In genomic region chr2:99680946-99681345, GRCh38 we compare ENCODE assay signal across 20 cellular contexts.
A peak's percentile ranks its signal among the peaks of the same experiment; 100 is the strongest.
DNase-seq lines count a peak whose midpoint lies in the region; ATAC-seq and TF ChIP-seq lines count a peak whose summit lies in the region.
"Had no signal": no experiment of that assay in that cellular context is flagged by ENCODE, and none has a peak within 500 bp of the region (broad histone marks: within the 10 kb centered on the region; RNA-seq: fewer than 3 reads in every experiment).

No MANE protein-coding gene starts in this region.

- no peak overlapping the region for H3K4me3 Mint-ChIP-seq in naive thymus-derived CD8-positive, alpha-beta T cell
- H3K4me3 Mint-ChIP-seq: memory B cell, nephron had no signal

- CTCF ChIA-PET in AG04449 (lab: Yijun Ruan, JAX) = interaction anchor here (0.7 to 1.8 kb wide), 7 partner anchors 9 to 580 kb away, joined by 3 to 6 read pairs (median 3); no protein-coding TSS in a partner anchor

- no peaks in the 10 kb centered on the region for H3K9me3 Mint-ChIP-seq in naive thymus-derived CD8-positive, alpha-beta T cell
- H3K9me3 Mint-ChIP-seq: memory B cell, nephron had no signal

- H3K27ac ChIP-seq in GM23248 = no peak overlapping the region
- no peak overlapping the region for H3K27ac ChIP-seq in adrenal gland
- H3K27ac ChIP-seq in right cardiac atrium (ENCODE audit: low read length) = no peak overlapping the region
- H3K27ac ChIP-seq: colonic mucosa, psoas muscle had no signal

- peak in 1 of 2 donors; percentile 13 for TF ChIP-seq POLR2A in adrenal gland (IDR thresholded peaks at IDR 0.05)

- H3K27me3 ChIP-seq in GM23248 (replicated peaks; ENCODE audit: insufficient read depth) (no peaks in the 10 kb centered on the region), adrenal gland (no peaks in the 10 kb centered on the region), right cardiac atrium (ENCODE audit: control insufficient read depth, insufficient read depth) (no peaks in the 10 kb centered on the region)
- H3K27me3 ChIP-seq: colonic mucosa had no signal

- H3K9me3 ChIP-seq in GM23248 (ENCODE audit: low read depth) (no peaks in the 10 kb centered on the region), adrenal gland (replicated peaks in 1 of 3) (no peaks in the 10 kb centered on the region), right cardiac atrium (ENCODE audit: control insufficient read depth, low read length) (no peaks in the 10 kb centered on the region)
- H3K9me3 ChIP-seq: colonic mucosa, psoas muscle had no signal

- POLR2A ChIA-PET in AG04449 (lab: Yijun Ruan, JAX) = interaction anchor here (0.7 to 2.5 kb wide), 4 partner anchors 14 to 153 kb away, joined by 3 to 14 read pairs (median 6); no protein-coding TSS in a partner anchor
- POLR2A ChIA-PET in naive thymus-derived CD8-positive, alpha-beta T cell (lab: Charles Lee) = no interaction called here

- peak; percentile 43 to 79 for ATAC-seq in right cardiac atrium
- no peak for ATAC-seq in naive thymus-derived CD8-positive, alpha-beta T cell
- ATAC-seq: GM12878; HepG2; psoas muscle; stimulated activated naive CD8-positive, alpha-beta T cell treated with anti-CD3 and anti-CD28 coated beads, Interleukin-15, Interleukin-2, amounts not matched to agents 100 U/mL and 50 U/mL, for 24 hours had no signal

- intact Hi-C loops in adrenal gland (cut with DNase I) = no loop called here
- intact Hi-C loops in right cardiac atrium (cut with DNase I) = no loop called here

- no peaks in the 10 kb centered on the region for H3K79me2 ChIP-seq in GM23248 (ENCODE audit: insufficient read depth)

- no peaks in the 10 kb centered on the region for H3K36me3 Mint-ChIP-seq in naive thymus-derived CD8-positive, alpha-beta T cell

- peaks cover 17% of the 10 kb centered on the region; the same call in 1 of the 2 replicates for H3F3A ChIP-seq in GM23248 (ENCODE audit: insufficient read depth)

- H3K4me1 ChIP-seq in GM23248 (ENCODE audit: insufficient read depth) (peaks cover 39% of the 10 kb centered on the region), adrenal gland (replicated peaks in 1 of 2) (peaks cover 0 to 21% of the 10 kb centered on the region in 2 donors), right cardiac atrium (ENCODE audit: control insufficient read depth, insufficient read depth, low read length) (no peaks in the 10 kb centered on the region)
- H3K4me1 ChIP-seq: colonic mucosa, psoas muscle had no signal

- H3K9ac ChIP-seq in GM23248 = no peak overlapping the region

- TF ChIP-seq CTCF in AG04449 (IDR thresholded peaks at IDR 0.05; ENCODE audit: insufficient read depth, low read length, missing control alignments) = no peak
- TF ChIP-seq CTCF in adrenal gland (IDR thresholded peaks at IDR 0.05) = no peak
- no peak for TF ChIP-seq CTCF in GM13977 (IDR thresholded peaks at IDR 0.05; ENCODE audit: extremely low read depth, insufficient read depth, missing control alignments)

- DNase-seq in AG04449 (ENCODE audit: low read depth, low spot score) (peak; percentile 55), GM23248 (peak; percentile 95), adrenal gland (peak in 4 of 7 donors; percentile 45 to 59 (median 56)), right cardiac atrium (no peak), GM13977 (ENCODE audit: low spot score) (no peak), HuH-7 (ENCODE audit: low spot score) (no peak)
- DNase-seq in naive thymus-derived CD8-positive, alpha-beta T cell = no peak
- no peak for DNase-seq in activated CD4-positive, alpha-beta T cell treated with anti-CD3 and anti-CD28 coated beads, Interleukin-2, amount 50 U/mL, for 4 hours
- DNase-seq: AML-193; colonic mucosa; COR-L47; NCI-H2029; NCI-H510A treated with DMSO at 0.1 percent for 48 hours; psoas muscle; SIG-M5; stimulated activated naive CD8-positive, alpha-beta T cell treated with anti-CD3 and anti-CD28 coated beads, Interleukin-15, Interleukin-2, amounts not matched to agents 100 U/mL and 50 U/mL, for 24 hours had no signal

- in situ Hi-C loops in GM23248 (cut with MboI) = no loop called here
- in situ Hi-C loops in GM13977 (cut with MboI; ENCODE audit: low pct_unique_long_range_greater_than_20kb, low sequenced_read_pairs, unreplicated experiment) = no loop called here

- H4K20me1 ChIP-seq in GM23248 (ENCODE audit: insufficient read depth) = no peaks in the 10 kb centered on the region

- 9 to 17% methylated on average over 1 of the region's 1 CpG for WGBS in GM23248 (ENCODE audit: low coverage in 1 of 2, low lambda C conversion rate in 2 of 2, missing lambda C conversion rate in 2 of 2), 2 experiments
- 36 to 50% (median 47%) methylated on average over 1 of the region's 1 CpG for WGBS in adrenal gland, 4 donors
- 75% methylated on average over 1 of the region's 1 CpG for WGBS in right cardiac atrium

- no peak overlapping the region for H2AFZ ChIP-seq in GM23248

- H3K9me2 ChIP-seq in GM23248 (ENCODE audit: insufficient read depth) = no peaks in the 10 kb centered on the region

- H3K27me3 Mint-ChIP-seq in naive thymus-derived CD8-positive, alpha-beta T cell = peaks cover 0 to 2% (median 0%) of the 10 kb centered on the region in 5 donors
- H3K27me3 Mint-ChIP-seq: memory B cell had no signal

- no peak overlapping the region for H3K4me3 ChIP-seq in AG04449 (ENCODE audit: low read depth, low read length)
- no peak overlapping the region for H3K4me3 ChIP-seq in GM23248
- H3K4me3 ChIP-seq in adrenal gland = no peak overlapping the region
- no peak overlapping the region for H3K4me3 ChIP-seq in right cardiac atrium (ENCODE audit: low read length)
- H3K4me3 ChIP-seq: colonic mucosa, GM12878, psoas muscle had no signal

- no peak overlapping the region for H3K27ac Mint-ChIP-seq in naive thymus-derived CD8-positive, alpha-beta T cell
- H3K27ac Mint-ChIP-seq: memory B cell had no signal

- H3K4me1 Mint-ChIP-seq in naive thymus-derived CD8-positive, alpha-beta T cell = no peaks in the 10 kb centered on the region

- peak overlapping the region; percentile 49 for H3K4me2 ChIP-seq in GM23248 (ENCODE audit: unreplicated experiment)

- no peaks in the 10 kb centered on the region for H3K36me3 ChIP-seq in GM23248 (ENCODE audit: low read depth)
- no peaks in the 10 kb centered on the region for H3K36me3 ChIP-seq in adrenal gland (replicated peaks in 1 of 2)
- H3K36me3 ChIP-seq: colonic mucosa had no signal

Comparison
In these comparisons a context has a peak if more than half of its experiments do, and no peak if none do; other contexts are left out.
1. DNase-seq: peak in AG04449 (single experiment), GM23248 (single experiment) and adrenal gland (4 of 7); none in right cardiac atrium (0 of 3), naive thymus-derived CD8-positive, alpha-beta T cell (0 of 10), GM13977 (single experiment), HuH-7 (single experiment) and activated CD4-positive, alpha-beta T cell treated with anti-CD3 and anti-CD28 coated beads, Interleukin-2, amount 50 U/mL, for 4 hours (0 of 2).
2. ATAC-seq: peak in right cardiac atrium (2 of 2); none in naive thymus-derived CD8-positive, alpha-beta T cell (0 of 2).